Comparison of ENCODE assay signal across 16 cellular contexts in genomic region chr1:162139398-162139685, GRCh38.
DNase-seq lines count a peak whose midpoint lies in the region; TF ChIP-seq lines count a peak whose summit lies in the region.
"Had no signal": no experiment of that assay in that cellular context is flagged by ENCODE, and none has a peak within 500 bp of the region (broad histone marks: within the 10 kb centered on the region; RNA-seq: fewer than 3 reads in every experiment).

No MANE protein-coding gene starts in this region.

- H3K4me3 ChIP-seq in BLaER1 treated with 17β-estradiol and CSF1 and Interleukin-3, amounts not matched to agents 10 nM and 100 nM, result no peak overlapping the region
- no peak overlapping the region for H3K4me3 ChIP-seq in right atrium auricular region

- no peaks in the 10 kb centered on the region for H4K20me1 ChIP-seq in BLaER1 treated with 17β-estradiol and CSF1 and Interleukin-3, amounts not matched to agents 10 nM and 100 nM

- 0 out of 22 replicates have a peak, but pooled peaks cover 0 to 4% (median 0%) of the 10 kb centered on the region in 11 experiments for H3K9me3 ChIP-seq in BLaER1 treated with 17β-estradiol and CSF1 and Interleukin-3, amounts not matched to agents 10 nM and 100 nM (replicated peaks in 1 of 11)
- H3K9me3 ChIP-seq in right atrium auricular region, result no peaks in the 10 kb centered on the region

- peaks cover 0 to 4% (median 0%) of the 10 kb centered on the region in 11 experiments; a peak in 2 of 22 replicates for H3K27me3 ChIP-seq in BLaER1 treated with 17β-estradiol and CSF1 and Interleukin-3, amounts not matched to agents 10 nM and 100 nM
- H3K27me3 ChIP-seq in right atrium auricular region, result no peaks in the 10 kb centered on the region

- no peak for TF ChIP-seq CTCF in right atrium auricular region (IDR thresholded peaks at IDR 0.05)

- H3K4me2 ChIP-seq in BLaER1 treated with 17β-estradiol and CSF1 and Interleukin-3, amounts not matched to agents 10 nM and 100 nM, result peak overlapping the region in 7 of 11 experiments; percentile 51 to 78 (median 72); a peak in 8 of 22 replicates

- H3K36me3 ChIP-seq in BLaER1 treated with 17β-estradiol and CSF1 and Interleukin-3, amounts not matched to agents 10 nM and 100 nM, result no peaks in the 10 kb centered on the region
- no peaks in the 10 kb centered on the region for H3K36me3 ChIP-seq in right atrium auricular region

- H3K4me1 ChIP-seq in BLaER1 treated with 17β-estradiol and CSF1 and Interleukin-3, amounts not matched to agents 10 nM and 100 nM, result peaks cover 7 to 48% (median 32%) of the 10 kb centered on the region in 10 experiments; a peak in 19 of 20 replicates
- peaks cover 0 to 27% of the 10 kb centered on the region in 2 donors for H3K4me1 ChIP-seq in right atrium auricular region

- H3K27ac ChIP-seq in BLaER1 treated with 17β-estradiol and CSF1 and Interleukin-3, amounts not matched to agents 10 nM and 100 nM, result peak overlapping the region in 5 of 11 experiments; percentile 14 to 72 (median 63); a peak in 5 of 22 replicates
- no peak overlapping the region for H3K27ac ChIP-seq in right atrium auricular region
- H3K27ac ChIP-seq: C4-2B had no signal

- H3K9ac ChIP-seq in BLaER1 treated with 17β-estradiol and CSF1 and Interleukin-3, amounts not matched to agents 10 nM and 100 nM, result no peak overlapping the region

- peak; percentile 20 for DNase-seq in NCI-H69 (lab: John Stamatoyannopoulos, UW)
- DNase-seq in globus pallidus (ENCODE audit: low spot score), result peak; percentile 67
- peak; percentile 14 for DNase-seq in putamen (ENCODE audit: low spot score)
- no peak for DNase-seq in right atrium auricular region (ENCODE audit: low spot score)
- DNase-seq in NCI-H1105 (lab: John Stamatoyannopoulos, UW), result no peak
- no peak for DNase-seq in GM19238 (ENCODE audit: insufficient read length, low spot score)
- DNase-seq: DMS79, HFFc6, Karpas-422, MM.1S, NCI-H1092 treated with DMSO at 0.1 percent for 48 hours, NCI-H2081, NCI-H446 treated with DMSO at 0.1 percent for 48 hours, SHP77 had no signal

Comparison
In these comparisons a context has a peak if more than half of its experiments do, and no peak if none do; other contexts are left out.
1. DNase-seq: peak in NCI-H69 (single experiment), globus pallidus (single experiment) and putamen (single experiment); none in right atrium auricular region (single experiment), NCI-H1105 (single experiment) and GM19238 (single experiment).